ENCODE assay signal across 8 cellular contexts in the genomic region with DNA sequence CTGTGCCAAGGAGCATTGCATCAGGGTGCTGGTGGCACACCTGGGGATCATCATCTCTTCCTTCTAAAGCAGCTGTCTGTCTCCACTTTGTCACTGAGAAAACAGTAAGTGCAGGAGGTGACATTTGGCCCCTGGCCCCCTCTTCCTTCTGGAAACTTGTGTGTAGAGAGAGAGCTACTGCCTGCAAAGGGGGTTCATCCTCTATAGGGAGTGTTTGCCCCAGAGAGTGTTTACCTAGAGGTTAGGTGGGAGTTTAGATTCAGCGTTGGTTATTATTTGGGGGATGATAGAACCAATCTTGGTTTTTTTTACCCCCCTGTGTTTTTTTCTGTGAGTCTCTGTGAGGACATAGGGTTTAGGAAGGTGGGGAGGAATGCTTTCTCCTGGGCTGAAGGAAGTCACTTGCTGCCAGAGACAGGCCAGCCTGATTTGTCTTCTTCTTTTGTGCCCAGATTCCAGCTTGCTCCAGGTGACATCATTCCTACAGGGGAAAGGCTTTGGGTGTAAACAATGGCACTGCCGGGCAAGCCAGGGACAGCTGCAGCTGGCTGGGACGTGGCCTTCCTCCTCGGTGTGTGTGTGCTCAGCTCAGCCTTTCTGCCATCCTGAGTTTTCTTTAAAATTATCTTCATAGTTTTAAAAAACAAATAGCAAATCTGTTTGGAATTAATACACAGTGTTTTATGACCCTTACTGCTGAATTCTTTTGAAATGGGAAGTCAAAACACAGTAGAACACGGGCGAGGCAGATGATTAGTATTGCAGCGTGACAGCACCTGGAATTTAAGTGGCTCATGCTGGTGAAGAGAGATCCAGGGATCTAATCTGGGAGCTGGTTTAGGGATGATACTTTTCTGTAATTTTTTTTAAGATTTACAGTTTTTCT. TPM values are rescaled to one million over a fixed set of nuclear protein-coding genes. Genes with fewer than 3 reads are reported as not detected.
A peak's percentile ranks its signal among the peaks of the same experiment; 100 is the strongest.
DNase-seq lines count a peak whose midpoint lies in the region; ATAC-seq and TF ChIP-seq lines count a peak whose summit lies in the region.

No MANE protein-coding gene starts in this region.

- TF ChIP-seq CTCF in suprapubic skin (IDR thresholded peaks at IDR 0.05) = no peak

- peaks cover 2% of the 10 kb centered on the region for H3K36me3 ChIP-seq in suprapubic skin

- no peaks in the 10 kb centered on the region for H3K9me3 Mint-ChIP-seq in activated naive CD8-positive, alpha-beta T cell treated with anti-CD3 and anti-CD28 coated beads, Interleukin-2, amount 50 U/mL, for 24 hours

- H3K4me3 Mint-ChIP-seq in activated naive CD8-positive, alpha-beta T cell treated with anti-CD3 and anti-CD28 coated beads, Interleukin-2, amount 50 U/mL, for 24 hours = peak overlapping the region; percentile 56

- peaks cover 92% of the 10 kb centered on the region for H3K4me1 ChIP-seq in suprapubic skin

- peaks cover 88% of the 10 kb centered on the region for H3K4me1 Mint-ChIP-seq in activated naive CD8-positive, alpha-beta T cell treated with anti-CD3 and anti-CD28 coated beads, Interleukin-2, amount 50 U/mL, for 24 hours

- no peak for TF ChIP-seq POLR2A in suprapubic skin (IDR thresholded peaks at IDR 0.05)

- no peaks in the 10 kb centered on the region for H3K9me3 ChIP-seq in suprapubic skin

- H3K27ac ChIP-seq in suprapubic skin = peak overlapping the region; percentile 53

- no peaks in the 10 kb centered on the region for H3K27me3 Mint-ChIP-seq in activated naive CD8-positive, alpha-beta T cell treated with anti-CD3 and anti-CD28 coated beads, Interleukin-2, amount 50 U/mL, for 24 hours

- 15% methylated on average over 7 of the region's 7 CpGs for WGBS in suprapubic skin

- peaks cover 26% of the 10 kb centered on the region for H3K36me3 Mint-ChIP-seq in activated naive CD8-positive, alpha-beta T cell treated with anti-CD3 and anti-CD28 coated beads, Interleukin-2, amount 50 U/mL, for 24 hours (ENCODE audit: low read depth)

- no peak overlapping the region for H3K4me3 ChIP-seq in suprapubic skin

- no peak for TF ChIP-seq EP300 in suprapubic skin (IDR thresholded peaks at IDR 0.05)

- no peaks in the 10 kb centered on the region for H3K27me3 ChIP-seq in suprapubic skin

- peak overlapping the region; percentile 89 for H3K27ac Mint-ChIP-seq in activated naive CD8-positive, alpha-beta T cell treated with anti-CD3 and anti-CD28 coated beads, Interleukin-2, amount 50 U/mL, for 24 hours

- DNase-seq in AG08396 (ENCODE audit: low spot score) = peak; percentile 49
- peak; percentile 71 for DNase-seq in HuH-7 (ENCODE audit: low spot score)
- DNase-seq in activated naive CD8-positive, alpha-beta T cell treated with anti-CD3 and anti-CD28 coated beads, Interleukin-2, amount 50 U/mL, for 24 hours = no peak
- DNase-seq in left kidney (ENCODE audit: low read depth, low spot score) = peak; percentile 61
- DNase-seq in suprapubic skin (ENCODE audit: low spot score in 2 of 2) = no peak
- DNase-seq in GM19240 (ENCODE audit: insufficient read length, low spot score) = no peak

- peak; percentile 25 for ATAC-seq in activated naive CD8-positive, alpha-beta T cell treated with anti-CD3 and anti-CD28 coated beads, Interleukin-2, amount 50 U/mL, for 24 hours
- ATAC-seq in GM21390 (IDR thresholded peaks at IDR 0.05; ENCODE audit: unreplicated experiment) = no peak
- ATAC-seq in HG03045 (IDR thresholded peaks at IDR 0.05; ENCODE audit: unreplicated experiment) = no peak

RNA-seq across cellular contexts. Expression of a gene that starts 24.5 kb away (rescaled TPM):
- total RNA-seq in suprapubic skin = 100 to 1,000 TPM; 153 to 286 (median 240) TPM

Comparison
In these comparisons a context has a peak if more than half of its experiments do, and no peak if none do; other contexts are left out.
1. DNase-seq: peak in AG08396 (single experiment), HuH-7 (single experiment) and left kidney (single experiment); none in activated naive CD8-positive, alpha-beta T cell treated with anti-CD3 and anti-CD28 coated beads, Interleukin-2, amount 50 U/mL, for 24 hours (single experiment), suprapubic skin (0 of 2) and GM19240 (single experiment).